Comparison of ENCODE assay signal across 10 cellular contexts in the genomic region with DNA sequence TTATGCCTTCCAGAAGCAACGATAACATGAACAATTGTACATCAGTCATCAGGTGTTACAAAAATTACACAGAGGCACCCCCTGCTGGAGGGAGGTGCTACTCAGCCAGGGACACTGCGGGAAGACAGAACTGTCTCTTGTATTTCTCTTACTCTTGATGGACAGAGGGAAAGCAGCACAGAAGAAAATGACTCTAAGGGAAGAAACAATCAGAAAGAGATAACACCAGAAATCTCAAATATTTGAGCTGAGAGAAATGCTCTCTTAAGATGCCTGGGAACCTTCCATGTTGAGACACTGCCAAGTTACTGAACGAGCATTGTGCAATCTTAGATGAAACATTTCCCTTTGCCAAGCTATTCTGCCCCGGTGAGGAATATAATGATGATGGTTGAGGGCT.
DNase-seq lines count a peak whose midpoint lies in the region; ATAC-seq and TF ChIP-seq lines count a peak whose summit lies in the region.
"Had no signal": no experiment of that assay in that cellular context is flagged by ENCODE, and none has a peak within 500 bp of the region (broad histone marks: within the 10 kb centered on the region; RNA-seq: fewer than 3 reads in every experiment).

No MANE protein-coding gene starts in this region.

- H3K27me3 ChIP-seq in right lobe of liver: no peaks in the 10 kb centered on the region
- H3K27me3 ChIP-seq in aorta (ENCODE audit: control insufficient read depth in 1 of 2, insufficient read depth in 2 of 2, low read length in 1 of 2): no peaks in the 10 kb centered on the region

- H3K9me3 Mint-ChIP-seq in WTC11: peaks cover 34% of the 10 kb centered on the region

- CTCF ChIA-PET in WTC11 (lab: Charles Lee): interaction anchor here (1.0 kb wide), 1 partner anchor 110 kb away, joined by 3 read pairs; no protein-coding TSS in a partner anchor

- H3K36me3 Mint-ChIP-seq in WTC11: peaks cover 17% of the 10 kb centered on the region

- H3K27me3 Mint-ChIP-seq in WTC11 (ENCODE audit: low read depth): no peaks in the 10 kb centered on the region; the same call in none of the 2 replicates
- H3K27me3 Mint-ChIP-seq: activated CD4-positive, alpha-beta T cell treated with anti-CD3 and anti-CD28 coated beads, Interleukin-2, amount 10 ng/mL, durations not matched to agents 7 days and 5 days had no signal

- no peak overlapping the region for H3K27ac Mint-ChIP-seq in WTC11
- H3K27ac Mint-ChIP-seq: activated CD4-positive, alpha-beta T cell treated with anti-CD3 and anti-CD28 coated beads, Interleukin-2, amount 10 ng/mL, durations not matched to agents 7 days and 5 days had no signal

- TF ChIP-seq CTCF in WTC11 (IDR thresholded peaks at IDR 0.05) (0 out of 2 replicates have a peak, but pooled peaks have one; percentile 17), right lobe of liver (IDR thresholded peaks at IDR 0.05) (peak in 3 of 4 donors; percentile 4 to 28 (median 24))

- no peaks in the 10 kb centered on the region for H3K4me1 ChIP-seq in right lobe of liver
- H3K4me1 ChIP-seq in aorta (ENCODE audit: control insufficient read depth in 1 of 2, insufficient read depth in 2 of 2, low read length in 2 of 2): no peaks in the 10 kb centered on the region

- POLR2A ChIA-PET in WTC11 (lab: Charles Lee): no interaction called here

- DNase-seq in EH (ENCODE audit: low read depth): peak; percentile 74
- DNase-seq in HT-29 (ENCODE audit: low spot score): peak; percentile 51
- DNase-seq in WTC11 (ENCODE audit: low spot score): peak; percentile 27
- DNase-seq in right lobe of liver: no peak
- DNase-seq in NCI-H1436 (lab: John Stamatoyannopoulos, UW): no peak
- DNase-seq in aorta: no peak
- DNase-seq: activated CD4-positive, alpha-beta T cell treated with anti-CD3 and anti-CD28 coated beads, Interleukin-2, amount 10 ng/mL, durations not matched to agents 7 days and 5 days; stimulated activated CD8-positive, alpha-beta memory T cell treated with anti-CD3 and anti-CD28 coated beads, Interleukin-4, amount 100 ng/mL, for 48 hours had no signal

- intact Hi-C loops in right lobe of liver (cut with DNase I): no loop called here
- intact Hi-C loops in aorta (cut with DNase I): loop anchor here in 1 of 2 donors (2.0 kb wide), 1 partner anchor 110 kb away; no protein-coding TSS in a partner anchor

- H3K36me3 ChIP-seq in right lobe of liver (no peaks in the 10 kb centered on the region), aorta (ENCODE audit: control insufficient read depth in 1 of 2, insufficient read depth in 2 of 2, low read length in 1 of 2) (no peaks in the 10 kb centered on the region)

- no peak overlapping the region for H3K4me3 Mint-ChIP-seq in WTC11
- H3K4me3 Mint-ChIP-seq: activated CD4-positive, alpha-beta T cell treated with anti-CD3 and anti-CD28 coated beads, Interleukin-2, amount 10 ng/mL, durations not matched to agents 7 days and 5 days had no signal

- no peaks in the 10 kb centered on the region for H3K4me1 Mint-ChIP-seq in WTC11
- H3K4me1 Mint-ChIP-seq: activated CD4-positive, alpha-beta T cell treated with anti-CD3 and anti-CD28 coated beads, Interleukin-2, amount 10 ng/mL, durations not matched to agents 7 days and 5 days had no signal

- no peak overlapping the region for H3K27ac ChIP-seq in right lobe of liver
- no peak overlapping the region for H3K27ac ChIP-seq in aorta (ENCODE audit: low read depth in 1 of 2, low read length in 2 of 2)

- no peak for ATAC-seq in WTC11
- ATAC-seq in right lobe of liver: peak in 1 of 4 donors; percentile 33
- no peak for ATAC-seq in HG03097 (IDR thresholded peaks at IDR 0.05; ENCODE audit: low FRiP score, unreplicated experiment)
- no peak for ATAC-seq in aorta (ENCODE audit: low FRiP score)
- ATAC-seq in GM21360 (IDR thresholded peaks at IDR 0.05; ENCODE audit: unreplicated experiment): no peak

- H3K4me3 ChIP-seq in right lobe of liver: no peak overlapping the region
- H3K4me3 ChIP-seq in aorta (ENCODE audit: low read length in 2 of 2): no peak overlapping the region

- no peak for TF ChIP-seq POLR2A in right lobe of liver (IDR thresholded peaks at IDR 0.05)

- H3K9me3 ChIP-seq in right lobe of liver (no peaks in the 10 kb centered on the region), aorta (ENCODE audit: control insufficient read depth, low read length) (no peaks in the 10 kb centered on the region)

- 26% methylated on average over 4 of the region's 4 CpGs for WGBS in right lobe of liver (ENCODE audit: insufficient coverage, low coverage, low lambda C conversion rate, missing lambda C conversion rate)
- 34 to 46% methylated on average over 4 of the region's 4 CpGs for WGBS in aorta, 2 donors

TF ChIP-seq in WTC11, 78 proteins besides CTCF, POLR2A, EP300 and RAD21:
- TF ChIP-seq TEAD4 (CRISPR knock-in tag; IDR thresholded peaks at IDR 0.05) (no peak), SOX15 (CRISPR knock-in tag; IDR thresholded peaks at IDR 0.05) (no peak), JUN (CRISPR knock-in tag; IDR thresholded peaks at IDR 0.05) (no peak), ZNF671 (CRISPR knock-in tag; IDR thresholded peaks at IDR 0.05) (no peak), RORB (CRISPR knock-in tag; IDR thresholded peaks at IDR 0.05) (no peak), PRRX2 (CRISPR knock-in tag; IDR thresholded peaks at IDR 0.05) (no peak), ZNF423 (CRISPR knock-in tag; IDR thresholded peaks at IDR 0.05) (no peak), FOXJ3 (CRISPR knock-in tag; IDR thresholded peaks at IDR 0.05; ENCODE audit: borderline replicate concordance) (no peak)
- TF ChIP-seq, protein P1, sequence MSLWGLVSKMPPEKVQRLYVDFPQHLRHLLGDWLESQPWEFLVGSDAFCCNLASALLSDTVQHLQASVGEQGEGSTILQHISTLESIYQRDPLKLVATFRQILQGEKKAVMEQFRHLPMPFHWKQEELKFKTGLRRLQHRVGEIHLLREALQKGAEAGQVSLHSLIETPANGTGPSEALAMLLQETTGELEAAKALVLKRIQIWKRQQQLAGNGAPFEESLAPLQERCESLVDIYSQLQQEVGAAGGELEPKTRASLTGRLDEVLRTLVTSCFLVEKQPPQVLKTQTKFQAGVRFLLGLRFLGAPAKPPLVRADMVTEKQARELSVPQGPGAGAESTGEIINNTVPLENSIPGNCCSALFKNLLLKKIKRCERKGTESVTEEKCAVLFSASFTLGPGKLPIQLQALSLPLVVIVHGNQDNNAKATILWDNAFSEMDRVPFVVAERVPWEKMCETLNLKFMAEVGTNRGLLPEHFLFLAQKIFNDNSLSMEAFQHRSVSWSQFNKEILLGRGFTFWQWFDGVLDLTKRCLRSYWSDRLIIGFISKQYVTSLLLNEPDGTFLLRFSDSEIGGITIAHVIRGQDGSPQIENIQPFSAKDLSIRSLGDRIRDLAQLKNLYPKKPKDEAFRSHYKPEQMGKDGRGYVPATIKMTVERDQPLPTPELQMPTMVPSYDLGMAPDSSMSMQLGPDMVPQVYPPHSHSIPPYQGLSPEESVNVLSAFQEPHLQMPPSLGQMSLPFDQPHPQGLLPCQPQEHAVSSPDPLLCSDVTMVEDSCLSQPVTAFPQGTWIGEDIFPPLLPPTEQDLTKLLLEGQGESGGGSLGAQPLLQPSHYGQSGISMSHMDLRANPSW (CRISPR knock-in tag; conservative IDR thresholded peaks at IDR 0.05; ENCODE audit: low read depth): no peak

Comparison
In these comparisons a context has a peak if more than half of its experiments do, and no peak if none do; other contexts are left out.
1. DNase-seq: peak in EH (single experiment), HT-29 (single experiment) and WTC11 (single experiment); none in right lobe of liver (0 of 3), NCI-H1436 (single experiment) and aorta (0 of 2).